ENCODE assay signal across 26 cellular contexts in the genomic region with DNA sequence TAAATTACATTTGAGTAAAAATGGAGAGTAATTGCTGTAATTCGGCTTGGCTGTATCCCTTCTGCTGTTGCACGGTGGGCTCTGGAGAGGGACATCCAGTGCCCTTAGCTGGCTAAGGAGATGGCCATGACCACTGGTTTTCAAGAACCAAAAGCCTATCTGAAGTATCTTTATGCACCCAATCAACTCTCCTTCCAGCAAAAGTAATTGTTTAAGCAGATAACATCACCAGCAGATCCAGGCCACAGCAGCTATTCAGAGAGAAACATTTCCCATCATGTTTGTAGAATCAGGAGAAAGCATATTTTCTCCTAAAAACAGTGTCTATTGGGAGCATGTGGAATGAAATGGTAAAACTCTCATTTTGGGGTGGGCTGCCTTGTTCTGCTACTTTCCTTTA.
"Had no signal": no experiment of that assay in that cellular context is flagged by ENCODE, and none has a peak within 500 bp of the region (broad histone marks: within the 10 kb centered on the region; RNA-seq: fewer than 3 reads in every experiment).

No MANE protein-coding gene starts in this region.

- H3K4me2 ChIP-seq: hepatocyte had no signal

- H3K27ac Mint-ChIP-seq: dendritic cell treated with granulocyte-macrophage colony-stimulating factor and Interleukin-4, amounts not matched to agents 40 ng/mL and 50 ng/mL, for 4 days; effector memory CD8-positive, alpha-beta T cell; endodermal cell had no signal

- H3K79me2 ChIP-seq: hepatocyte had no signal

- H3K36me3 ChIP-seq: colonic mucosa, esophagus muscularis mucosa, esophagus squamous epithelium, gastrocnemius medialis, gastroesophageal sphincter, heart left ventricle, heart right ventricle had no signal

- H3K9me3 ChIP-seq: colonic mucosa, esophagus muscularis mucosa, esophagus squamous epithelium, gastrocnemius medialis, gastroesophageal sphincter, heart left ventricle, heart right ventricle had no signal

- H3K27me3 Mint-ChIP-seq: dendritic cell treated with granulocyte-macrophage colony-stimulating factor and Interleukin-4, amounts not matched to agents 40 ng/mL and 50 ng/mL, for 4 days had no signal

- H3K4me1 ChIP-seq: colonic mucosa, esophagus muscularis mucosa, esophagus squamous epithelium, foreskin keratinocyte, gastroesophageal sphincter, heart left ventricle, heart right ventricle had no signal

- H2AFZ ChIP-seq: hepatocyte had no signal

- H3K27me3 ChIP-seq: colonic mucosa, esophagus muscularis mucosa, esophagus squamous epithelium, foreskin keratinocyte, gastrocnemius medialis, gastroesophageal sphincter, hepatocyte had no signal

- DNase-seq: colonic mucosa; cortex of kidney; dermis blood vessel endothelial cell; dorsolateral prefrontal cortex; effector CD4-positive, alpha-beta T cell; effector CD8-positive, alpha-beta T cell; effector memory CD4-positive, alpha-beta T cell; effector memory CD8-positive, alpha-beta T cell; endodermal cell; erythroblast; esophagus squamous epithelium; foreskin fibroblast; foreskin keratinocyte; foreskin melanocyte; gastrocnemius medialis; glutamatergic neuron; head of caudate nucleus; heart left ventricle; heart right ventricle had no signal

- ATAC-seq: effector memory CD8-positive, alpha-beta T cell; esophagus mucosa; foreskin keratinocyte; gastrocnemius medialis; gastroesophageal sphincter; heart left ventricle; heart right ventricle had no signal

- H3K4me3 ChIP-seq: colonic mucosa, coronary artery, dorsolateral prefrontal cortex, esophagus muscularis mucosa, esophagus squamous epithelium, gastrocnemius medialis, gastroesophageal sphincter, heart left ventricle, heart right ventricle, hepatocyte had no signal

- H3K27ac ChIP-seq: colonic mucosa, coronary artery, dorsolateral prefrontal cortex, epithelial cell of prostate, esophagus muscularis mucosa, esophagus squamous epithelium, foreskin keratinocyte, gastrocnemius medialis, gastroesophageal sphincter, heart left ventricle, heart right ventricle, hepatocyte had no signal

- H3K4me3 Mint-ChIP-seq: dendritic cell treated with granulocyte-macrophage colony-stimulating factor and Interleukin-4, amounts not matched to agents 40 ng/mL and 50 ng/mL, for 4 days; effector memory CD8-positive, alpha-beta T cell; endodermal cell had no signal

- H3K9me3 Mint-ChIP-seq: dendritic cell treated with granulocyte-macrophage colony-stimulating factor and Interleukin-4, amounts not matched to agents 40 ng/mL and 50 ng/mL, for 4 days; effector memory CD8-positive, alpha-beta T cell; endodermal cell had no signal
